8 cellular contexts compared by ENCODE assay signal in the genomic region with DNA sequence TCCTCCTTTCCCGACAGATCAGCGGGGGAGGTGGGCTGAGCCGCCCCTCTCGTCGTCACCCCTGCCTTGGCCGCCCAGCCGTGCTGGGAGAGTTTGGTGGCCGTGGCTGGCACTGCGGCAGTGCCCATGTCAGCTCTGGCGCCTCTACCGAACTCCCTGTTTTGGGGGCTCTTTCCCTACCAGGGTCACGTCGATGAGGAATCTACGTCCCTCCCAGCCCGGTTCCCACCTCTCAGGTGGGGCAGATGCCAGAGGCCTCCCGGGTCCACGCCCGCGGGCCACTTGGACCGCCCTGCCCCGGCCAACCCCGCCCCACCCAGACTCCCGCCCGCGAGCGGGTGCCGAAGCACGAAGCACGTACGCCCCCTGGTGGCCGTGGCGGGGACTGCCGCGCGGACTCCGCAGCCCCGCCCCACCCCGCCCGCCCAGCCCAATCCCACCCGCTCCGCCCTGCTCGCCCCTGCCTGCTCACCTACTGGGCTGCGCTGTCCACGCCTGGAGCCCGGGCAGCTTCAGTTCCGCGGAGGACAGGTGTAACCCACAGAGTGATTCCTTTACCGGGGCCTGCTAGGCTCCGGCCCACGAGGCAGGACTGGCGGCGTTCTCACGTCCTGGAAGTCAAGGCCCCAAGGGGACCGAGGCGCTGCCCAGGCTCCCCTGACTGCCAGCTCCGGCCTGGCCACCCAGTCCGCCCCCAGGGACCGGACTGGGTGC.
DNase-seq lines count a peak whose midpoint lies in the region; ATAC-seq and TF ChIP-seq lines count a peak whose summit lies in the region.

No MANE protein-coding gene starts in this region.

- H3K4me3 Mint-ChIP-seq in neural crest cell = peak overlapping the region; percentile 94

- CTCF ChIA-PET in IMR-90 (lab: Yijun Ruan, JAX) = interaction anchor here (0.5 to 2.5 kb wide), 8 partner anchors 12 to 188 kb away, joined by 3 to 9 read pairs (median 3); no protein-coding TSS in a partner anchor

- peak overlapping the region; percentile 93; the same call in 1 of the 3 replicates for H2BK15ac ChIP-seq in IMR-90 (ENCODE audit: low read depth, low read length)

- H3K27ac Mint-ChIP-seq in neural crest cell (ENCODE audit: unreplicated experiment) = no peak overlapping the region

- H2AK9ac ChIP-seq in IMR-90 (replicated peaks; ENCODE audit: low read depth, low read length, poor library complexity) = peak overlapping the region; percentile 97

- in situ Hi-C loops in IMR-90 (cut with MboI; ENCODE audit: low sequenced_read_pairs) = loop anchor here (5.0 kb wide), 1 partner anchor 187 kb away; no protein-coding TSS in a partner anchor

- TF ChIP-seq EP300 in stomach (IDR thresholded peaks at IDR 0.05) = no peak

- intact Hi-C loops in IMR-90 (cut with micrococcal nuclease) (loop anchor here (1.0 to 10.0 kb wide), 3 partner anchors 161 to 341 kb away; no protein-coding TSS in a partner anchor), stomach (cut with DNase I; ENCODE audit: low total_unique reads) (loop anchor here (10.0 kb wide), 2 partner anchors 161 to 189 kb away; no protein-coding TSS in a partner anchor)

- peaks cover 0 to 17% of the 10 kb centered on the region in 2 experiments; a peak in 3 of 4 replicates for H3K79me1 ChIP-seq in IMR-90 (ENCODE audit: low read depth in 1 of 2, low read length in 2 of 2)

- H3K27me3 ChIP-seq in IMR-90 (ENCODE audit: control insufficient read depth, insufficient read depth, low read length) (no peaks in the 10 kb centered on the region), stomach (no peaks in the 10 kb centered on the region)

- peak overlapping the region; percentile 62; the same call in 1 of the 2 replicates for H2AK5ac ChIP-seq in IMR-90 (ENCODE audit: low read depth, low read length)

- ATAC-seq in GM21526 (IDR thresholded peaks at IDR 0.05; ENCODE audit: low FRiP score, unreplicated experiment) = peak; percentile 62
- peak; percentile 87 for ATAC-seq in IMR-90 (ENCODE audit: low read depth)

- BruUV-seq in IMR-90 (replicated peaks; lab: Mats Ljungman, UMichigan) = no TSS peak

- H3K9me3 ChIP-seq in IMR-90 (ENCODE audit: control insufficient read depth, insufficient read depth, low read length) (no peaks in the 10 kb centered on the region), stomach (no peaks in the 10 kb centered on the region)

- peak overlapping the region; percentile 52; the same call in 1 of the 2 replicates for H3K23ac ChIP-seq in IMR-90 (ENCODE audit: low read depth, low read length)

- peak overlapping the region; percentile 100 for H2AFZ ChIP-seq in IMR-90 (replicated peaks; ENCODE audit: low read length, poor library complexity)

- H3K4ac ChIP-seq in IMR-90 (ENCODE audit: low read depth, low read length) = peak overlapping the region; percentile 96

- peak overlapping the region; percentile 26; the same call in 1 of the 2 replicates for H2BK20ac ChIP-seq in IMR-90 (ENCODE audit: low read depth, low read length)

- H3K14ac ChIP-seq in IMR-90 (replicated peaks; ENCODE audit: low read depth, low read length) = peak overlapping the region; percentile 94

- H4K5ac ChIP-seq in IMR-90 (ENCODE audit: low read depth, low read length) = peak overlapping the region; percentile 72

- H3K9ac ChIP-seq in IMR-90 (ENCODE audit: low read depth, low read length) = peak overlapping the region; percentile 78

- TF ChIP-seq CTCF in IMR-90 (conservative IDR thresholded peaks at IDR 0.05; ENCODE audit: low read depth, low read length) = peak; percentile 57
- TF ChIP-seq CTCF in foreskin fibroblast (IDR thresholded peaks at IDR 0.05; ENCODE audit: low read depth, low read length) = no peak
- peak; percentile 95 for TF ChIP-seq CTCF in neural crest cell (conservative IDR thresholded peaks at IDR 0.05)
- peak in 5 of 7 experiments; percentile 48 to 100 (median 100) for TF ChIP-seq CTCF in stomach (IDR thresholded peaks at IDR 0.05)

- TF ChIP-seq POLR2A in IMR-90 (IDR thresholded peaks at IDR 0.05; ENCODE audit: low read depth, low read length) = no peak
- TF ChIP-seq POLR2A in stomach (IDR thresholded peaks at IDR 0.05) = no peak

- peaks cover 8% of the 10 kb centered on the region for H3K27me3 Mint-ChIP-seq in neural crest cell (ENCODE audit: low read depth)

- peak overlapping the region; percentile 87 for H2BK120ac ChIP-seq in IMR-90 (ENCODE audit: low read depth, low read length)

- DNase-seq in DMS153 treated with DMSO at 0.1 percent for 48 hours (lab: John Stamatoyannopoulos, UW; ENCODE audit: unreplicated experiment) = peak; percentile 67
- peak; percentile 43 for DNase-seq in IMR-90
- peak; percentile 78 for DNase-seq in RKO (ENCODE audit: low spot score)
- DNase-seq in activated effector memory CD4-positive, alpha-beta T cell treated with anti-CD3 and anti-CD28 coated beads, Interleukin-2, amount 50 U/mL, for 16 hours = peak; percentile 97
- DNase-seq in foreskin fibroblast = peak; percentile 55 to 90
- DNase-seq in neural crest cell (ENCODE audit: low read depth, low spot score) = peak; percentile 95
- DNase-seq in stomach = peak; percentile 91

- peaks cover 10% of the 10 kb centered on the region for H3K4me1 ChIP-seq in IMR-90 (ENCODE audit: control insufficient read depth, insufficient read depth, low read length)
- peaks cover 25 to 36% (median 27%) of the 10 kb centered on the region in 4 donors for H3K4me1 ChIP-seq in stomach

- peak overlapping the region; percentile 17; the same call in 1 of the 2 replicates for H3K18ac ChIP-seq in IMR-90 (ENCODE audit: low read depth, low read length)

- peaks cover 12% of the 10 kb centered on the region for H3K4me1 Mint-ChIP-seq in neural crest cell

- peak overlapping the region; percentile 96 for H3K4me3 ChIP-seq in IMR-90 (ENCODE audit: insufficient read depth, low read depth, low read length)
- H3K4me3 ChIP-seq in foreskin fibroblast (ENCODE audit: low read depth in 1 of 2, low read length in 2 of 2) = peak overlapping the region; percentile 83 to 85
- peak overlapping the region; percentile 53 to 74 (median 62) for H3K4me3 ChIP-seq in stomach

- no peaks in the 10 kb centered on the region for H4K20me1 ChIP-seq in IMR-90 (ENCODE audit: insufficient read depth, low read length)

- H3K36me3 ChIP-seq in IMR-90 (ENCODE audit: control insufficient read depth, insufficient read depth, low read length) (peaks cover 4% of the 10 kb centered on the region; the same call in 1 of the 2 replicates), stomach (no peaks in the 10 kb centered on the region)

- no peaks in the 10 kb centered on the region for H3K36me3 Mint-ChIP-seq in neural crest cell (ENCODE audit: low read depth)

- peak overlapping the region; percentile 99 for H3K4me2 ChIP-seq in IMR-90 (ENCODE audit: low read depth, low read length)

- no peaks in the 10 kb centered on the region for H3K9me3 Mint-ChIP-seq in neural crest cell

- H3K27ac ChIP-seq in IMR-90 (ENCODE audit: insufficient read depth, low read length) (peak overlapping the region; percentile 71), stomach (peak overlapping the region in 4 of 5 donors; percentile 23 to 69 (median 62))

- dilution Hi-C loops in IMR-90 (cut with HindIII; ENCODE audit: low sequenced_read_pairs, unreplicated experiment) = no loop called here

- peaks cover 9% of the 10 kb centered on the region for H3K9me1 ChIP-seq in IMR-90 (ENCODE audit: insufficient read depth, low read length)

- TF ChIP-seq RAD21 in IMR-90 (IDR thresholded peaks at IDR 0.05; ENCODE audit: low read length) = peak; percentile 64

- POLR2A ChIA-PET in IMR-90 (lab: Charles Lee; ENCODE audit: unreplicated experiment) = interaction anchor here (1.0 kb wide), 1 partner anchor 183 kb away, joined by 4 read pairs; no protein-coding TSS in a partner anchor

- H2BK5ac ChIP-seq in IMR-90 (ENCODE audit: low read depth, low read length, poor library complexity, severe bottlenecking) = peak overlapping the region; percentile 78

- H3K56ac ChIP-seq in IMR-90 (ENCODE audit: extremely low read depth, insufficient read depth, low read length) = peak overlapping the region; percentile 63

- H4K91ac ChIP-seq in IMR-90 (ENCODE audit: insufficient read depth, low read depth, low read length) = peak overlapping the region; percentile 94

- H4K8ac ChIP-seq in IMR-90 (ENCODE audit: low read depth in 2 of 2, low read length in 2 of 2) = peak overlapping the region; percentile 83 to 88

- WGBS in IMR-90 (ENCODE audit: extremely low coverage in 2 of 2, insufficient read length in 1 of 2), 2 experiments = 12% methylated on average over 24 of the region's 58 CpGs; no CpG with 5 or more reads in 1 of the 2 experiments
- WGBS in stomach, 5 donors = 1 to 3% (median 1%) methylated on average over 29 to 58 of the region's 58 CpGs

TF ChIP-seq in IMR-90, 13 proteins besides CTCF, POLR2A, EP300 and RAD21:
- TF ChIP-seq RCOR1 (IDR thresholded peaks at IDR 0.05; ENCODE audit: insufficient replicate concordance, low read length) = no peak
- no peak for TF ChIP-seq ELK1 (IDR thresholded peaks at IDR 0.05; ENCODE audit: borderline replicate concordance, low read depth, low read length)
- TF ChIP-seq FOS (IDR thresholded peaks at IDR 0.05; ENCODE audit: low read depth, low read length) = no peak
- TF ChIP-seq MAZ (IDR thresholded peaks at IDR 0.05; ENCODE audit: borderline replicate concordance, low read depth, low read length) = peak; percentile 80; the same call in 1 of the 2 replicates
- peak; percentile 48 for TF ChIP-seq SMC3 (IDR thresholded peaks at IDR 0.05; ENCODE audit: low read depth, low read length)
- TF ChIP-seq NFE2L2 (IDR thresholded peaks at IDR 0.05; ENCODE audit: low read depth, low read length) = no peak
- TF ChIP-seq CHD1 (IDR thresholded peaks at IDR 0.05; ENCODE audit: low read depth, low read length) = no peak

Comparison
In these comparisons a context has a peak if more than half of its experiments do, and no peak if none do; other contexts are left out.
1. Peak in every context shown above with its lines: DNase-seq, ATAC-seq, H3K4me3 ChIP-seq and H3K27ac ChIP-seq.
2. DNase-seq: peak in every context shown above with its lines; median percentile 97 in activated effector memory CD4-positive, alpha-beta T cell treated with anti-CD3 and anti-CD28 coated beads, Interleukin-2, amount 50 U/mL, for 16 hours; 95 in neural crest cell; 91 in stomach; 78 in RKO; 72 in foreskin fibroblast; 67 in DMS153 treated with DMSO at 0.1 percent for 48 hours; 43 in IMR-90.